Comparison of ENCODE assay signal across 8 cellular contexts in genomic region chr16:21156767-21157467, GRCh38. TPM values are rescaled to one million over a fixed set of nuclear protein-coding genes. Genes with fewer than 3 reads are reported as not detected.
DNase-seq lines count a peak whose midpoint lies in the region; ATAC-seq and TF ChIP-seq lines count a peak whose summit lies in the region.

No MANE protein-coding gene starts in this region.

- H3K9me2 ChIP-seq in neural cell (ENCODE audit: insufficient read depth, low read length): no peaks in the 10 kb centered on the region

- H3K27me3 ChIP-seq in neural cell (ENCODE audit: insufficient read depth, low read depth, low read length): peaks cover 10% of the 10 kb centered on the region

- no peaks in the 10 kb centered on the region for H3F3A ChIP-seq in neural cell (ENCODE audit: insufficient read depth, low read length, poor library complexity, severe bottlenecking)

- H3K9ac ChIP-seq in neural cell (ENCODE audit: low read length): no peak overlapping the region

- intact Hi-C loops in Right ventricle myocardium inferior (cut with DNase I): loop anchor here (1.0 to 10.0 kb wide), 4 partner anchors 143 to 1520 kb away; no protein-coding TSS in a partner anchor
- intact Hi-C loops in cardiac septum (cut with DNase I): loop anchor here (10.0 kb wide), 2 partner anchors 302 to 1048 kb away; partner anchors contain the start of gene EEF2K

- no peak overlapping the region for H3K4me2 ChIP-seq in neural cell (ENCODE audit: low read length)

- peak; percentile 22 for ATAC-seq in Right ventricle myocardium inferior
- ATAC-seq in GM21515 (IDR thresholded peaks at IDR 0.05; ENCODE audit: unreplicated experiment): no peak

- H3K79me2 ChIP-seq in neural cell (replicated peaks; ENCODE audit: insufficient read depth, low read length): no peaks in the 10 kb centered on the region

- peak; percentile 80 for TF ChIP-seq RAD21 in neural cell (conservative IDR thresholded peaks at IDR 0.05)

- peak; percentile 69 for TF ChIP-seq CTCF in fibroblast of the aortic adventitia (IDR thresholded peaks at IDR 0.05; ENCODE audit: insufficient read depth, low read length)
- peak; percentile 83 for TF ChIP-seq CTCF in neural cell (IDR thresholded peaks at IDR 0.05; ENCODE audit: poor library complexity, severe bottlenecking)

- H4K20me1 ChIP-seq in neural cell (ENCODE audit: insufficient read depth): no peaks in the 10 kb centered on the region

- TF ChIP-seq EP300 in neural cell (conservative IDR thresholded peaks at IDR 0.05; ENCODE audit: poor library complexity, severe bottlenecking): no peak

- H3K4me3 ChIP-seq in fibroblast of the aortic adventitia (ENCODE audit: low read depth, low read length): no peak overlapping the region
- no peak overlapping the region for H3K4me3 ChIP-seq in neural cell (ENCODE audit: low read length)

- no peak for DNase-seq in Right ventricle myocardium inferior (ENCODE audit: missing footprints)
- DNase-seq in cardiac septum (ENCODE audit: low spot score): no peak
- DNase-seq in NCI-H1092 (lab: John Stamatoyannopoulos, UW): peak; percentile 12
- DNase-seq in SW 1271 (lab: John Stamatoyannopoulos, UW): peak; percentile 10 to 61
- DNase-seq in fibroblast of the aortic adventitia (ENCODE audit: low read depth): peak; percentile 94
- no peak for DNase-seq in activated gamma-delta T cell treated with Interleukin-2 at 50 U/mL for 16 hours

- no peaks in the 10 kb centered on the region for H3K9me3 ChIP-seq in neural cell (ENCODE audit: low read length)

- no peak overlapping the region for H2AFZ ChIP-seq in neural cell (ENCODE audit: low read depth, low read length)

- H3K27ac ChIP-seq in neural cell (ENCODE audit: low read length): no peak overlapping the region

- no peaks in the 10 kb centered on the region for H3K36me3 ChIP-seq in neural cell (ENCODE audit: insufficient read depth, low read length)

TF ChIP-seq in neural cell, 6 proteins besides CTCF, POLR2A, EP300 and RAD21:
- TF ChIP-seq SMC3 (conservative IDR thresholded peaks at IDR 0.05; ENCODE audit: poor library complexity) (peak; percentile 79), MXI1 (conservative IDR thresholded peaks at IDR 0.05; ENCODE audit: poor library complexity, severe bottlenecking) (no peak), EZH2 (IDR thresholded peaks at IDR 0.05; ENCODE audit: borderline replicate concordance, insufficient read depth, low read length, poor library complexity, severe bottlenecking) (no peak), POLR2AphosphoS5 (IDR thresholded peaks at IDR 0.05) (no peak), TAF1 (IDR thresholded peaks at IDR 0.05; ENCODE audit: low read depth) (no peak)
- TF ChIP-seq, protein P1, sequence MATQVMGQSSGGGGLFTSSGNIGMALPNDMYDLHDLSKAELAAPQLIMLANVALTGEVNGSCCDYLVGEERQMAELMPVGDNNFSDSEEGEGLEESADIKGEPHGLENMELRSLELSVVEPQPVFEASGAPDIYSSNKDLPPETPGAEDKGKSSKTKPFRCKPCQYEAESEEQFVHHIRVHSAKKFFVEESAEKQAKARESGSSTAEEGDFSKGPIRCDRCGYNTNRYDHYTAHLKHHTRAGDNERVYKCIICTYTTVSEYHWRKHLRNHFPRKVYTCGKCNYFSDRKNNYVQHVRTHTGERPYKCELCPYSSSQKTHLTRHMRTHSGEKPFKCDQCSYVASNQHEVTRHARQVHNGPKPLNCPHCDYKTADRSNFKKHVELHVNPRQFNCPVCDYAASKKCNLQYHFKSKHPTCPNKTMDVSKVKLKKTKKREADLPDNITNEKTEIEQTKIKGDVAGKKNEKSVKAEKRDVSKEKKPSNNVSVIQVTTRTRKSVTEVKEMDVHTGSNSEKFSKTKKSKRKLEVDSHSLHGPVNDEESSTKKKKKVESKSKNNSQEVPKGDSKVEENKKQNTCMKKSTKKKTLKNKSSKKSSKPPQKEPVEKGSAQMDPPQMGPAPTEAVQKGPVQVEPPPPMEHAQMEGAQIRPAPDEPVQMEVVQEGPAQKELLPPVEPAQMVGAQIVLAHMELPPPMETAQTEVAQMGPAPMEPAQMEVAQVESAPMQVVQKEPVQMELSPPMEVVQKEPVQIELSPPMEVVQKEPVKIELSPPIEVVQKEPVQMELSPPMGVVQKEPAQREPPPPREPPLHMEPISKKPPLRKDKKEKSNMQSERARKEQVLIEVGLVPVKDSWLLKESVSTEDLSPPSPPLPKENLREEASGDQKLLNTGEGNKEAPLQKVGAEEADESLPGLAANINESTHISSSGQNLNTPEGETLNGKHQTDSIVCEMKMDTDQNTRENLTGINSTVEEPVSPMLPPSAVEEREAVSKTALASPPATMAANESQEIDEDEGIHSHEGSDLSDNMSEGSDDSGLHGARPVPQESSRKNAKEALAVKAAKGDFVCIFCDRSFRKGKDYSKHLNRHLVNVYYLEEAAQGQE (IDR thresholded peaks at IDR 0.05; ENCODE audit: borderline replicate concordance): peak; percentile 95

RNA-seq across cellular contexts. Expression of gene LDAF1, which starts 1.6 kb away (rescaled TPM):
- total RNA-seq in Right ventricle myocardium inferior: 129 TPM
- total RNA-seq in cardiac septum: 104 TPM
- total RNA-seq in fibroblast of the aortic adventitia (ENCODE audit: low replicate concordance): 73.6 and 83.0 TPM in 2 replicates
- 10.8 and 25.4 TPM in 2 replicates for polyA plus RNA-seq in neural cell
- polyA minus RNA-seq in neural cell: 6.9 and 9.3 TPM in 2 replicates

RNA-seq across cellular contexts. Expression of gene DNAH3, which starts 6.3 kb away (rescaled TPM):
- total RNA-seq in Right ventricle myocardium inferior: 1.0 TPM
- total RNA-seq in cardiac septum: 0.40 TPM
- total RNA-seq in fibroblast of the aortic adventitia (ENCODE audit: low replicate concordance): not detected in 2 replicates
- 0.06 TPM in 1 of 2 replicates, not detected in the other for polyA plus RNA-seq in neural cell
- polyA minus RNA-seq in neural cell: 0.24 TPM in 1 of 2 replicates, not detected in the other

RNA-seq across cellular contexts. Expression of gene ZP2, which starts 54.5 kb away (rescaled TPM):
- total RNA-seq in Right ventricle myocardium inferior (not detected), cardiac septum (not detected), fibroblast of the aortic adventitia (ENCODE audit: low replicate concordance) (not detected in 2 replicates)
- polyA plus RNA-seq in neural cell: not detected in 2 replicates
- polyA minus RNA-seq in neural cell: not detected in 2 replicates

Comparison
In these comparisons a context has a peak if more than half of its experiments do, and no peak if none do; other contexts are left out.
1. DNase-seq: peak in NCI-H1092 (single experiment), SW 1271 (2 of 2) and fibroblast of the aortic adventitia (single experiment); none in Right ventricle myocardium inferior (single experiment), cardiac septum (single experiment) and activated gamma-delta T cell treated with Interleukin-2 at 50 U/mL for 16 hours (single experiment).